Comparison of ENCODE assay signal across 13 cellular contexts in genomic region chr4:71526626-71527406, GRCh38.
A peak's percentile ranks its signal among the peaks of the same experiment; 100 is the strongest.
DNase-seq lines count a peak whose midpoint lies in the region; ATAC-seq, FAIRE-seq and TF ChIP-seq lines count a peak whose summit lies in the region.
"Had no signal": no experiment of that assay in that cellular context is flagged by ENCODE, and none has a peak within 500 bp of the region (broad histone marks: within the 10 kb centered on the region; RNA-seq: fewer than 3 reads in every experiment).

No MANE protein-coding gene starts in this region.

- H3K4me2 ChIP-seq in Karpas-422 (ENCODE audit: low read depth, low read length, poor library complexity, severe bottlenecking), result no peak overlapping the region

- DNase-seq in EH (ENCODE audit: low read depth), result peak; percentile 7
- DNase-seq in Karpas-422, result peak; percentile 56
- DNase-seq in endodermal cell, result peak; percentile 67
- DNase-seq in ecto neural progenitor cell (ENCODE audit: low spot score), result no peak
- no peak for DNase-seq in HTR-8/SVneo (ENCODE audit: insufficient read length, low spot score)
- DNase-seq in D341Med (ENCODE audit: low spot score), result no peak
- DNase-seq: C1 segment of cervical spinal cord, NCI-H524 treated with DMSO at 0.1 percent for 48 hours, T-helper 17 cell had no signal

- peak overlapping the region; percentile 75 for H3K27ac Mint-ChIP-seq in endodermal cell
- H3K27ac Mint-ChIP-seq: T-helper 17 cell had no signal

- H3K4me1 Mint-ChIP-seq in endodermal cell, result peaks cover 4% of the 10 kb centered on the region
- H3K4me1 Mint-ChIP-seq: T-helper 17 cell had no signal

- FAIRE-seq in HTR-8/SVneo (lab: Jason Lieb, UNC), result no peak
- FAIRE-seq: endothelial cell of umbilical vein had no signal

- H3K9me3 ChIP-seq in Karpas-422 (ENCODE audit: low read length) (no peaks in the 10 kb centered on the region), endodermal cell (ENCODE audit: control insufficient read depth, low read length) (no peaks in the 10 kb centered on the region)
- H3K9me3 ChIP-seq: neutrophil had no signal

- H3K4me3 ChIP-seq in Karpas-422 (ENCODE audit: low read length) (no peak overlapping the region), endodermal cell (ENCODE audit: low read length) (no peak overlapping the region)

- H3K9ac ChIP-seq in Karpas-422 (ENCODE audit: low read length), result no peak overlapping the region
- no peak overlapping the region for H3K9ac ChIP-seq in endodermal cell (ENCODE audit: extremely low read depth, low read length, poor library complexity, severe bottlenecking)

- H2AFZ ChIP-seq in Karpas-422 (ENCODE audit: low read length), result no peak overlapping the region

- peak; percentile 60 for TF ChIP-seq CTCF in endodermal cell (conservative IDR thresholded peaks at IDR 0.05)

- H3K27ac ChIP-seq in Karpas-422 (ENCODE audit: low read length) (no peak overlapping the region), endodermal cell (ENCODE audit: low read depth, low read length) (no peak overlapping the region)
- H3K27ac ChIP-seq: neutrophil had no signal

- peak; percentile 85 for ATAC-seq in GM21526 (IDR thresholded peaks at IDR 0.05; ENCODE audit: low FRiP score, unreplicated experiment)
- ATAC-seq in GM19397 (IDR thresholded peaks at IDR 0.05; ENCODE audit: unreplicated experiment), result no peak
- ATAC-seq: T-helper 17 cell had no signal

- H3K36me3 Mint-ChIP-seq in endodermal cell (ENCODE audit: low read depth), result no peaks in the 10 kb centered on the region

- H3K9me3 Mint-ChIP-seq in endodermal cell, result no peaks in the 10 kb centered on the region

- H3K79me2 ChIP-seq in Karpas-422 (ENCODE audit: low read length), result no peaks in the 10 kb centered on the region

- no peaks in the 10 kb centered on the region for H3K9me2 ChIP-seq in Karpas-422 (replicated peaks; ENCODE audit: insufficient read depth, low read length)

- H3K4me1 ChIP-seq in Karpas-422 (ENCODE audit: low read length) (no peaks in the 10 kb centered on the region), endodermal cell (ENCODE audit: control insufficient read depth, insufficient read depth, low read length) (no peaks in the 10 kb centered on the region)

- H3K27me3 ChIP-seq in Karpas-422 (ENCODE audit: low read length) (no peaks in the 10 kb centered on the region), endodermal cell (ENCODE audit: control insufficient read depth, insufficient read depth, low read length, poor library complexity, severe bottlenecking) (no peaks in the 10 kb centered on the region)
- H3K27me3 ChIP-seq: neutrophil had no signal

- 70 to 100% methylated on average over 2 to 3 of the region's 4 CpGs for WGBS in endodermal cell (ENCODE audit: insufficient coverage in 1 of 2, insufficient read length in 1 of 2), 2 experiments

- H4K20me1 ChIP-seq in Karpas-422 (ENCODE audit: insufficient read depth, low read depth, low read length), result no peaks in the 10 kb centered on the region

- H3K4me3 Mint-ChIP-seq in endodermal cell, result no peak overlapping the region
- H3K4me3 Mint-ChIP-seq: T-helper 17 cell had no signal

- H3K27me3 Mint-ChIP-seq in endodermal cell (ENCODE audit: insufficient read depth), result no peaks in the 10 kb centered on the region

- H3K36me3 ChIP-seq in Karpas-422 (ENCODE audit: insufficient read depth, low read length) (no peaks in the 10 kb centered on the region), endodermal cell (ENCODE audit: control insufficient read depth, insufficient read depth, low read length) (no peaks in the 10 kb centered on the region)
- H3K36me3 ChIP-seq: neutrophil had no signal

Comparison
In these comparisons a context has a peak if more than half of its experiments do, and no peak if none do; other contexts are left out.
1. DNase-seq: peak in EH (single experiment), Karpas-422 (single experiment) and endodermal cell (single experiment); none in ecto neural progenitor cell (single experiment), HTR-8/SVneo (single experiment) and D341Med (single experiment).